1 cellular context compared by ENCODE assay signal in genomic region chr3:183532620-183533409, GRCh38.
TF ChIP-seq lines count a peak whose summit lies in the region.

No MANE protein-coding gene starts in this region.

TF ChIP-seq in K562, 482 proteins besides CTCF, POLR2A, EP300 and RAD21 (continued from another document and continues in another):
- TF ChIP-seq TFE3 (CRISPR knock-in tag; IDR thresholded peaks at IDR 0.05) (no peak), KDM1A (IDR thresholded peaks at IDR 0.05) (no peak), THAP7 (CRISPR knock-in tag; IDR thresholded peaks at IDR 0.05) (no peak), NCOA2 (IDR thresholded peaks at IDR 0.05; ENCODE audit: partially characterized antibody in 2 of 2) (peak in 1 of 2 experiments; percentile 97), ZNF3 (CRISPR knock-in tag; IDR thresholded peaks at IDR 0.05) (no peak), SRSF7 (optimal IDR thresholded peaks at IDR 0.05; ENCODE audit: low read depth, low read length) (no peak), KDM2B (CRISPR knock-in tag; IDR thresholded peaks at IDR 0.05) (no peak), HES1 (IDR thresholded peaks at IDR 0.05; ENCODE audit: low read depth) (0 out of 2 replicates have a peak, but pooled peaks have one; percentile 17), MTA1 (IDR thresholded peaks at IDR 0.05; ENCODE audit: borderline replicate concordance) (peak; percentile 87), PBX2 (CRISPR knock-in tag; IDR thresholded peaks at IDR 0.05; ENCODE audit: low read depth) (no peak), PBX2 (tag; conservative IDR thresholded peaks at IDR 0.05; ENCODE audit: low read depth) (no peak; the same call in 1 of the 2 replicates), CTBP1 (IDR thresholded peaks at IDR 0.05; ENCODE audit: borderline replicate concordance) (peak; percentile 85), PTBP1 (IDR thresholded peaks at IDR 0.05; ENCODE audit: low read depth, low read length) (no peak), ZNF766 (CRISPR knock-in tag; conservative IDR thresholded peaks at IDR 0.05) (peak; percentile 37; the same call in 1 of the 2 replicates), ZNF740 (CRISPR knock-in tag; IDR thresholded peaks at IDR 0.05) (no peak), ZNF740 (tag; IDR thresholded peaks at IDR 0.05) (no peak), TRIM28 (IDR thresholded peaks at IDR 0.05) (peak; percentile 45; the same call in 1 of the 2 replicates), ZNF512 (tag; IDR thresholded peaks at IDR 0.05) (peak; percentile 98), RNF219 (CRISPR knock-in tag; IDR thresholded peaks at IDR 0.05) (no peak), VEZF1 (CRISPR knock-in tag; IDR thresholded peaks at IDR 0.05) (0 out of 2 replicates have a peak, but pooled peaks have one; percentile 18), SREBF2 (CRISPR knock-in tag; IDR thresholded peaks at IDR 0.05) (no peak), ZBTB34 (CRISPR knock-in tag; IDR thresholded peaks at IDR 0.05) (no peak), RUNX1 (IDR thresholded peaks at IDR 0.05; ENCODE audit: low read depth) (no peak), SREBF1 (IDR thresholded peaks at IDR 0.05; ENCODE audit: borderline replicate concordance, low read depth, low read length) (no peak), CBX3 (IDR thresholded peaks at IDR 0.05; ENCODE audit: borderline replicate concordance in 1 of 2, low read length in 2 of 2) (0 out of 3 replicates have a peak, but pooled peaks of 1 of the 2 experiments have one; percentile 34), MCM7 (IDR thresholded peaks at IDR 0.05) (no peak), XRCC5 (IDR thresholded peaks at IDR 0.05; ENCODE audit: low read depth, low read length) (no peak), ZBTB7A (IDR thresholded peaks at IDR 0.05; ENCODE audit: borderline replicate concordance, control insufficient read depth, low read depth, low read length) (no peak), SIX5 (IDR thresholded peaks at IDR 0.05; ENCODE audit: borderline replicate concordance in 1 of 2, insufficient read depth in 1 of 2, low read depth in 1 of 2, low read length in 2 of 2) (no peak), ZNF143 (CRISPR knock-in tag; IDR thresholded peaks at IDR 0.05) (no peak), STAG1 (CRISPR knock-in tag; IDR thresholded peaks at IDR 0.05; ENCODE audit: borderline replicate concordance) (no peak), NRF1 (conservative IDR thresholded peaks at IDR 0.05 in 1 of 2, IDR thresholded peaks at IDR 0.05 in 1 of 2) (peak in 1 of 2 experiments; percentile 27; a peak in 1 of 4 replicates), E2F5 (CRISPR knock-in tag; IDR thresholded peaks at IDR 0.05) (no peak), NFRKB (IDR thresholded peaks at IDR 0.05; ENCODE audit: low read depth) (peak; percentile 93), CHD1 (IDR thresholded peaks at IDR 0.05; ENCODE audit: low read length) (no peak), NCOA6 (IDR thresholded peaks at IDR 0.05) (no peak), ZNF41 (CRISPR knock-in tag; conservative IDR thresholded peaks at IDR 0.05) (no peak), DMBX1 (CRISPR knock-in tag; IDR thresholded peaks at IDR 0.05; ENCODE audit: borderline replicate concordance) (peak; percentile 33; the same call in 1 of the 2 replicates), STAT5B (CRISPR knock-in tag; IDR thresholded peaks at IDR 0.05) (no peak), TSC22D4 (tag; IDR thresholded peaks at IDR 0.05) (no peak), CREM (IDR thresholded peaks at IDR 0.05; ENCODE audit: low read depth) (peak; percentile 60), BRD4 (IDR thresholded peaks at IDR 0.05) (no peak), MAFF (IDR thresholded peaks at IDR 0.05; ENCODE audit: low read length) (no peak), TCF7 (IDR thresholded peaks at IDR 0.05; ENCODE audit: borderline replicate concordance) (no peak), ZNF324 (CRISPR knock-in tag; IDR thresholded peaks at IDR 0.05) (no peak), KAT8 (IDR thresholded peaks at IDR 0.05; ENCODE audit: low read depth) (no peak), SMARCA4 (IDR thresholded peaks at IDR 0.05) (peak; percentile 85), ZHX1 (conservative IDR thresholded peaks at IDR 0.05; ENCODE audit: low read length) (no peak), ZNF830 (CRISPR knock-in tag; IDR thresholded peaks at IDR 0.05) (no peak)
